In the genomic region with DNA sequence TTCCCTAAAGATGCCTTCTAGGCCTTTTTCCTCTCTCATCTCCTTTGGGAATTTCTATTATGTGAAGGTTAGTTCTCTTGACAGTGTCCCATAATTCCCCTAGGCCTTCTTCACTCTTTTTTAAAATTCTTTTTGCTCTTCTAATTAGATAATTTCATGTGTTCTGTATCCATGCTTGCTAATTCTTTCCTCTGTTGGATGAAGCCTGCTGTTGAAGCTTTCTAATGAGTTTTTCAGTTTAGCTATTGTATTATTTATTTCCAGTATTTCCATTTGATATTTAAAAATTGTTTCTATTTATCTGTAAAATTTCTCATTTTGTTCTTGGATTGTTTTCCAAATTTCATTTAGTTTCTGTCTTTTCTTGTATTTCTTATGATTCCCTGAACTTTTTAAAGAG, we compare ENCODE assay signal across 38 cellular contexts. TPM values are rescaled to one million over a fixed set of nuclear protein-coding genes. Genes with fewer than 3 reads are reported as not detected.
"Had no signal": no experiment of that assay in that cellular context is flagged by ENCODE, and none has a peak within 500 bp of the region (broad histone marks: within the 10 kb centered on the region; RNA-seq: fewer than 3 reads in every experiment).

No MANE protein-coding gene starts in this region.

- H3K4me1 ChIP-seq: breast epithelium had no signal

- H3K36me3 Mint-ChIP-seq: activated naive CD8-positive, alpha-beta T cell treated with anti-CD3 and anti-CD28 coated beads for 36 hours had no signal

- H3K27ac Mint-ChIP-seq: activated CD4-positive, alpha-beta memory T cell treated with anti-CD3 and anti-CD28 coated beads, Interleukin-2, amount 10 ng/mL, durations not matched to agents 7 days and 5 days; activated CD4-positive, alpha-beta T cell treated with anti-CD3 and anti-CD28 coated beads for 36 hours; activated CD4-positive, alpha-beta T cell treated with anti-CD3 and anti-CD28 coated beads, Interleukin-2, amount 10 ng/mL, durations not matched to agents 7 days and 5 days; activated naive CD4-positive, alpha-beta T cell treated with anti-CD3 and anti-CD28 coated beads for 36 hours; activated naive CD4-positive, alpha-beta T cell treated with anti-CD3 and anti-CD28 coated beads, Interleukin-2, amount 50 U/mL, for 72 hours; activated naive CD8-positive, alpha-beta T cell treated with anti-CD3 and anti-CD28 coated beads for 36 hours; activated T-cell treated with anti-CD3 and anti-CD28 coated beads, Interleukin-2, amount 50 U/mL, for 72 hours; activated T-helper 1 cell treated with anti-CD3 and anti-CD28 coated beads, Interleukin-12 subunit alpha, Interleukin-12 subunit beta, Interleukin-2, Interleukin-4 antibody, amounts not matched to agents 30 ng/mL and 10 ng/mL and 1 ng/mL, durations not matched to agents 14 hours and 24 hours and 36 hours; activated T-helper 17 cell treated with anti-CD3 and anti-CD28 coated beads, Interleukin-2, amount 50 U/mL, for 72 hours; T-helper 1 cell treated with Interleukin-12 subunit alpha and Interleukin-12 subunit beta and Interleukin-4 antibody, amounts not matched to agents 30 μg/mL and 1 μg/mL, for 36 hours; T-helper 2 cell treated with Interferon-gamma antibody and Interleukin-4, amounts not matched to agents 5 μg/mL and 100 μg/mL, for 36 hours; WTC11 had no signal

- FAIRE-seq: astrocyte, colon had no signal

- H3K27me3 ChIP-seq: adrenal gland, body of pancreas, brain microvascular endothelial cell, breast epithelium had no signal

- H3K36me3 ChIP-seq: adrenal gland, brain microvascular endothelial cell, breast epithelium, WERI-Rb-1 had no signal

- H3K4me3 Mint-ChIP-seq: activated CD4-positive, alpha-beta memory T cell treated with anti-CD3 and anti-CD28 coated beads, Interleukin-2, amount 10 ng/mL, durations not matched to agents 7 days and 5 days; activated CD4-positive, alpha-beta T cell treated with anti-CD3 and anti-CD28 coated beads for 36 hours; activated CD4-positive, alpha-beta T cell treated with anti-CD3 and anti-CD28 coated beads, Interleukin-2, amount 10 ng/mL, durations not matched to agents 7 days and 5 days; activated naive CD4-positive, alpha-beta T cell treated with anti-CD3 and anti-CD28 coated beads for 36 hours; activated naive CD8-positive, alpha-beta T cell treated with anti-CD3 and anti-CD28 coated beads for 36 hours; activated T-cell treated with anti-CD3 and anti-CD28 coated beads, Interleukin-2, amount 50 U/mL, for 4 hours; activated T-cell treated with anti-CD3 and anti-CD28 coated beads, Interleukin-2, amount 50 U/mL, for 72 hours; activated T-helper 1 cell treated with anti-CD3 and anti-CD28 coated beads, Interleukin-12 subunit alpha, Interleukin-12 subunit beta, Interleukin-2, Interleukin-4 antibody, amounts not matched to agents 30 ng/mL and 10 ng/mL and 1 ng/mL, durations not matched to agents 14 hours and 24 hours and 36 hours; activated T-helper 17 cell treated with anti-CD3 and anti-CD28 coated beads, Interleukin-2, amount 50 U/mL, for 72 hours; T-helper 1 cell treated with Interleukin-12 subunit alpha and Interleukin-12 subunit beta and Interleukin-4 antibody, amounts not matched to agents 30 μg/mL and 1 μg/mL, for 36 hours; T-helper 2 cell treated with Interferon-gamma antibody and Interleukin-4, amounts not matched to agents 5 μg/mL and 100 μg/mL, for 36 hours; WTC11 had no signal

- H3K27ac ChIP-seq: adrenal gland, body of pancreas, brain microvascular endothelial cell, breast epithelium, WERI-Rb-1 had no signal

- H3K4me3 ChIP-seq: adrenal gland, body of pancreas, breast epithelium had no signal

- H3K4me1 Mint-ChIP-seq: WTC11 had no signal

- ATAC-seq: activated CD4-positive, alpha-beta T cell treated with anti-CD3 and anti-CD28 coated beads for 36 hours; activated CD4-positive, CD25-positive, alpha-beta regulatory T cell treated with anti-CD3 and anti-CD28 coated beads, Interleukin-2, amount 50 U/mL, for 24 hours; activated naive CD4-positive, alpha-beta T cell treated with anti-CD3 and anti-CD28 coated beads, Interleukin-2, amount 50 U/mL, for 72 hours; activated T-cell treated with anti-CD3 and anti-CD28 coated beads, Interleukin-2, amount 50 U/mL, for 4 hours; activated T-cell treated with anti-CD3 and anti-CD28 coated beads, Interleukin-2, amount 50 U/mL, for 72 hours; activated T-helper 17 cell treated with anti-CD3 and anti-CD28 coated beads, Interleukin-2, amount 50 U/mL, for 72 hours; body of pancreas; WTC11 had no signal

- DNase-seq: activated CD4-positive, alpha-beta memory T cell treated with anti-CD3 and anti-CD28 coated beads, Interleukin-2, amount 10 ng/mL, durations not matched to agents 7 days and 5 days; activated CD4-positive, alpha-beta T cell treated with anti-CD3 and anti-CD28 coated beads for 1 hour; activated CD4-positive, alpha-beta T cell treated with anti-CD3 and anti-CD28 coated beads for 36 hours; activated CD4-positive, alpha-beta T cell treated with anti-CD3 and anti-CD28 coated beads for 48 hours; activated CD4-positive, alpha-beta T cell treated with anti-CD3 and anti-CD28 coated beads, Interleukin-2, amount 10 ng/mL, durations not matched to agents 7 days and 5 days; activated CD4-positive, alpha-beta T cell treated with anti-CD3 and anti-CD28 coated beads, Interleukin-2, amount 50 U/mL, for 48 hours; activated CD4-positive, CD25-positive, alpha-beta regulatory T cell; activated CD8-positive, alpha-beta memory T cell treated with anti-CD3 and anti-CD28 coated beads, Interleukin-2, amount 50 U/mL, for 4 hours; activated effector memory CD4-positive, alpha-beta T cell treated with anti-CD3 and anti-CD28 coated beads, Interleukin-2, amount 50 U/mL, for 16 hours; activated gamma-delta T cell treated with Interleukin-2 at 50 U/mL for 16 hours; activated naive CD4-positive, alpha-beta T cell; activated naive CD4-positive, alpha-beta T cell treated with anti-CD3 and anti-CD28 coated beads for 36 hours; activated naive CD4-positive, alpha-beta T cell treated with anti-CD3 and anti-CD28 coated beads, Interleukin-2, amount 50 U/mL, for 16 hours; activated naive CD8-positive, alpha-beta T cell treated with anti-CD3 and anti-CD28 coated beads for 36 hours; activated T-cell treated with anti-CD3 and anti-CD28 coated beads for 4 hours; activated T-cell treated with anti-CD3 and anti-CD28 coated beads, Interleukin-2, amount 50 U/mL, for 1 hour; activated T-cell treated with anti-CD3 and anti-CD28 coated beads, Interleukin-2, amount 50 U/mL, for 4 hours; activated T-cell treated with anti-CD3 and anti-CD28 coated beads, Interleukin-2, amount 50 U/mL, for 72 hours; adrenal gland; amniotic stem cell; aorta; body of pancreas; brain microvascular endothelial cell; central memory CD4-positive, alpha-beta T cell; T-helper 2 cell; T-helper 9 cell; WERI-Rb-1 had no signal

RNA-seq across cellular contexts. Expression of a gene that starts 28.5 kb away (rescaled TPM):
- total RNA-seq: activated CD4-positive, alpha-beta memory T cell treated with anti-CD3 and anti-CD28 coated beads, Interleukin-2, amount 10 ng/mL, durations not matched to agents 7 days and 5 days; activated CD4-positive, alpha-beta T cell treated with anti-CD3 and anti-CD28 coated beads for 36 hours; activated CD4-positive, alpha-beta T cell treated with anti-CD3 and anti-CD28 coated beads, Interleukin-2, amount 10 ng/mL, durations not matched to agents 7 days and 5 days; activated CD8-positive, alpha-beta memory T cell treated with anti-CD3 and anti-CD28 coated beads for 36 hours; activated naive CD4-positive, alpha-beta T cell treated with anti-CD3 and anti-CD28 coated beads, Interleukin-2, amount 50 U/mL, for 72 hours; activated naive CD8-positive, alpha-beta T cell treated with anti-CD3 and anti-CD28 coated beads for 36 hours; activated T-cell treated with anti-CD3 and anti-CD28 coated beads, Interleukin-2, amount 50 U/mL, for 4 hours; activated T-cell treated with anti-CD3 and anti-CD28 coated beads, Interleukin-2, amount 50 U/mL, for 72 hours; activated T-helper 1 cell treated with anti-CD3 and anti-CD28 coated beads, Interleukin-12 subunit alpha, Interleukin-12 subunit beta, Interleukin-2, Interleukin-4 antibody, amounts not matched to agents 30 ng/mL and 10 ng/mL and 1 ng/mL, durations not matched to agents 14 hours and 24 hours and 36 hours; activated T-helper 17 cell treated with anti-CD3 and anti-CD28 coated beads, Interleukin-2, amount 50 U/mL, for 72 hours; aorta; astrocyte; breast epithelium had no signal
- polyA plus RNA-seq: aorta had no signal
